Comparison of ENCODE assay signal across 8 cellular contexts in the genomic region with DNA sequence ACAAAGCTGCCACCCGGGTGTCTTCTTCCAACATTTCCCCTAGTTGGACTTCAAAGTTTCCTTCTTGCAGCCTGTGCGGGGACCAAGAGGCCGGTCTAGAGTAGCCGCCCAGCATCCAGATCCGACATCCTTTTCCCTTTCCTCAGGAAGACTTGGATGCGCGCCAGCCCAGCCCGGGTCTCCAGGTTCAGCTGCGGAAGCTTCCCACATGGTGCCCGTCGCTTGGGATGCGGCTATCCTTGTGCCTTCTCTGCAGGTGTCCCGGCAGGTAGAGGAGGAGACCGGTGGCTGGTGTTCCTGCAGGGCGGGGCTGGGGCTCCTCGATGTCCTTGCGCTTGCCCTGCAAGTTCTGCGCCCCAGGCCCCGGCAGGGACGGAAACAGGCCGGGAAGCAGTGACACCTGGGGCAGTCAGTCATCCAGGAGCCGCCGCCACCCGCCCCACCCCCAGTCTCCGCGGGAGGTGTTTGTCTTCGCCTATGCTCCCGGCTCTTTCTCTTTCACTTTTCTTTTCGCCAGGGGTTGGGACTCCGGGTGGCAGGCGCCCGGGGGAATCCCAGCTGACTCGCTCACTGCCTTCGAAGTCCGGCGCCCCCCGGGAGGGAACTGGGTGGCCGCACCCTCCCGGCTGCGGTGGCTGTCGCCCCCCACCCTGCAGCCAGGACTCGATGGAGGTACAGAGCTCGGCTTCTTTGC.
DNase-seq lines count a peak whose midpoint lies in the region; ATAC-seq and TF ChIP-seq lines count a peak whose summit lies in the region.

TSS of gene IL15 (plus strand) at position 507 of the 694 bp plus-strand sequence. CDS start 82,882 bp downstream, outside the sequence.

- ATAC-seq in GM21723 (IDR thresholded peaks at IDR 0.05; ENCODE audit: unreplicated experiment), result peak; percentile 70

- H3K4me1 ChIP-seq in duodenal mucosa (ENCODE audit: control insufficient read depth in 1 of 2, insufficient read depth in 2 of 2, low read length in 2 of 2), result peaks cover 15 to 19% of the 10 kb centered on the region in 2 donors

- DNase-seq in GM03348 (ENCODE audit: low spot score) (peak; percentile 84), medulla oblongata (ENCODE audit: extremely low spot score) (peak; percentile 49), SIG-M5 (lab: John Stamatoyannopoulos, UW) (no peak)
- DNase-seq in activated CD4-positive, alpha-beta T cell treated with anti-CD3 and anti-CD28 coated beads, Interleukin-2, amount 50 U/mL, for 24 hours (ENCODE audit: low read depth in 1 of 2, low spot score in 1 of 2), result peak; percentile 32 to 60
- peak; percentile 24 for DNase-seq in stimulated activated CD8-positive, alpha-beta memory T cell treated with anti-CD3 and anti-CD28 coated beads, Interleukin-12 subunit alpha, Interleukin-12 subunit beta, amount 100 ng/mL, for 24 hours (ENCODE audit: extremely low read depth)

- H3K27me3 ChIP-seq in duodenal mucosa (ENCODE audit: control insufficient read depth in 1 of 2, insufficient read depth in 2 of 2, low read length in 2 of 2), result no peaks in the 10 kb centered on the region

- peak within 1 kb of the TSS; percentile 73 to 77 for H3K9ac ChIP-seq in duodenal mucosa (ENCODE audit: low read depth in 1 of 2, low read length in 2 of 2)

- TF ChIP-seq RAD21 in Ishikawa (IDR thresholded peaks at IDR 0.05; ENCODE audit: low read depth), result no peak

- H3K4me3 ChIP-seq in duodenal mucosa (ENCODE audit: low read depth in 1 of 2, low read length in 2 of 2), result peak within 1 kb of the TSS; percentile 94 to 96

- H3K27ac ChIP-seq in duodenal mucosa (ENCODE audit: low read depth, low read length), result peak within 1 kb of the TSS; percentile 68

- H3K36me3 ChIP-seq in duodenal mucosa (ENCODE audit: control insufficient read depth in 1 of 2, insufficient read depth in 2 of 2, low read length in 2 of 2), result no peaks in the 10 kb centered on the region

- TF ChIP-seq EP300 in Ishikawa (IDR thresholded peaks at IDR 0.05; ENCODE audit: borderline replicate concordance), result 0 out of 2 replicates have a peak, but pooled peaks have one; percentile 10

- H3K9me3 ChIP-seq in duodenal mucosa (ENCODE audit: control insufficient read depth in 1 of 2, low read length in 2 of 2), result no peaks in the 10 kb centered on the region

TF ChIP-seq in Ishikawa, 13 proteins besides CTCF, POLR2A, EP300 and RAD21:
- TF ChIP-seq, protein P1, sequence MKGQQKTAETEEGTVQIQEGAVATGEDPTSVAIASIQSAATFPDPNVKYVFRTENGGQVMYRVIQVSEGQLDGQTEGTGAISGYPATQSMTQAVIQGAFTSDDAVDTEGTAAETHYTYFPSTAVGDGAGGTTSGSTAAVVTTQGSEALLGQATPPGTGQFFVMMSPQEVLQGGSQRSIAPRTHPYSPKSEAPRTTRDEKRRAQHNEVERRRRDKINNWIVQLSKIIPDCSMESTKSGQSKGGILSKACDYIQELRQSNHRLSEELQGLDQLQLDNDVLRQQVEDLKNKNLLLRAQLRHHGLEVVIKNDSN (IDR thresholded peaks at IDR 0.05), result no peak
- TF ChIP-seq YY1 (IDR thresholded peaks at IDR 0.05; ENCODE audit: low read depth) (no peak), ZBTB7A (IDR thresholded peaks at IDR 0.05; ENCODE audit: low read depth) (peak; percentile 44; the same call in 1 of the 2 replicates), MAX (IDR thresholded peaks at IDR 0.05) (peak; percentile 73; the same call in 1 of the 2 replicates), CREB1 (IDR thresholded peaks at IDR 0.05; ENCODE audit: low read depth) (no peak), EGR1 (IDR thresholded peaks at IDR 0.05) (no peak), TAF1 (IDR thresholded peaks at IDR 0.05; ENCODE audit: low read depth) (0 out of 2 replicates have a peak, but pooled peaks have one; percentile 5), NFIC (IDR thresholded peaks at IDR 0.05) (peak; percentile 78), TCF12 (IDR thresholded peaks at IDR 0.05; ENCODE audit: low read depth) (no peak; the same call in 1 of the 2 replicates), CEBPB (IDR thresholded peaks at IDR 0.05) (no peak), FOXM1 (IDR thresholded peaks at IDR 0.05; ENCODE audit: borderline replicate concordance, low read depth) (no peak), TEAD4 (IDR thresholded peaks at IDR 0.05) (no peak)
- TF ChIP-seq, protein P2, sequence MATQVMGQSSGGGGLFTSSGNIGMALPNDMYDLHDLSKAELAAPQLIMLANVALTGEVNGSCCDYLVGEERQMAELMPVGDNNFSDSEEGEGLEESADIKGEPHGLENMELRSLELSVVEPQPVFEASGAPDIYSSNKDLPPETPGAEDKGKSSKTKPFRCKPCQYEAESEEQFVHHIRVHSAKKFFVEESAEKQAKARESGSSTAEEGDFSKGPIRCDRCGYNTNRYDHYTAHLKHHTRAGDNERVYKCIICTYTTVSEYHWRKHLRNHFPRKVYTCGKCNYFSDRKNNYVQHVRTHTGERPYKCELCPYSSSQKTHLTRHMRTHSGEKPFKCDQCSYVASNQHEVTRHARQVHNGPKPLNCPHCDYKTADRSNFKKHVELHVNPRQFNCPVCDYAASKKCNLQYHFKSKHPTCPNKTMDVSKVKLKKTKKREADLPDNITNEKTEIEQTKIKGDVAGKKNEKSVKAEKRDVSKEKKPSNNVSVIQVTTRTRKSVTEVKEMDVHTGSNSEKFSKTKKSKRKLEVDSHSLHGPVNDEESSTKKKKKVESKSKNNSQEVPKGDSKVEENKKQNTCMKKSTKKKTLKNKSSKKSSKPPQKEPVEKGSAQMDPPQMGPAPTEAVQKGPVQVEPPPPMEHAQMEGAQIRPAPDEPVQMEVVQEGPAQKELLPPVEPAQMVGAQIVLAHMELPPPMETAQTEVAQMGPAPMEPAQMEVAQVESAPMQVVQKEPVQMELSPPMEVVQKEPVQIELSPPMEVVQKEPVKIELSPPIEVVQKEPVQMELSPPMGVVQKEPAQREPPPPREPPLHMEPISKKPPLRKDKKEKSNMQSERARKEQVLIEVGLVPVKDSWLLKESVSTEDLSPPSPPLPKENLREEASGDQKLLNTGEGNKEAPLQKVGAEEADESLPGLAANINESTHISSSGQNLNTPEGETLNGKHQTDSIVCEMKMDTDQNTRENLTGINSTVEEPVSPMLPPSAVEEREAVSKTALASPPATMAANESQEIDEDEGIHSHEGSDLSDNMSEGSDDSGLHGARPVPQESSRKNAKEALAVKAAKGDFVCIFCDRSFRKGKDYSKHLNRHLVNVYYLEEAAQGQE (IDR thresholded peaks at IDR 0.05; ENCODE audit: low read depth), result no peak
